1 cellular context compared by ENCODE assay signal in the genomic region with DNA sequence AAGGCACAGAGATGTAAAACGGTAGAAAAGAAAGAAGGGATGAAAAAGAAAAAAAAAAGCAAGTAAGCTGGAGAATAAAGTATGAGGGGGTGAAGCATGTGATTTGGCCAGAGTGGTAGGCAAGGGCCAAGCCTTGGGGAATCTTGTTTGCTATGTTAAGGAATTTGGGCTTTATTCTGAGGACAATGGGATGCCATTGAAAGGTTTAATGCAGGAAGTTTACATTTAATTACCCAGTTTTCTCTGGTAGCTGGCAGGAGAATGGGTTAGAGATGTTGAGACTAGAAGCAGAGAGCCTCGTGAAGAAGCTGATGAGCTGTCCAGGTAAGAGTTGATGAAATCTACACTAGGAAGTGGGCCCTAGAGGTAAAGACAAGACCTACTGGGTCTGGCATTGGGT.
TF ChIP-seq lines count a peak whose summit lies in the region.

No MANE protein-coding gene starts in this region.

TF ChIP-seq in GM23338, 12 proteins besides CTCF, POLR2A, EP300 and RAD21:
- TF ChIP-seq, protein P1, sequence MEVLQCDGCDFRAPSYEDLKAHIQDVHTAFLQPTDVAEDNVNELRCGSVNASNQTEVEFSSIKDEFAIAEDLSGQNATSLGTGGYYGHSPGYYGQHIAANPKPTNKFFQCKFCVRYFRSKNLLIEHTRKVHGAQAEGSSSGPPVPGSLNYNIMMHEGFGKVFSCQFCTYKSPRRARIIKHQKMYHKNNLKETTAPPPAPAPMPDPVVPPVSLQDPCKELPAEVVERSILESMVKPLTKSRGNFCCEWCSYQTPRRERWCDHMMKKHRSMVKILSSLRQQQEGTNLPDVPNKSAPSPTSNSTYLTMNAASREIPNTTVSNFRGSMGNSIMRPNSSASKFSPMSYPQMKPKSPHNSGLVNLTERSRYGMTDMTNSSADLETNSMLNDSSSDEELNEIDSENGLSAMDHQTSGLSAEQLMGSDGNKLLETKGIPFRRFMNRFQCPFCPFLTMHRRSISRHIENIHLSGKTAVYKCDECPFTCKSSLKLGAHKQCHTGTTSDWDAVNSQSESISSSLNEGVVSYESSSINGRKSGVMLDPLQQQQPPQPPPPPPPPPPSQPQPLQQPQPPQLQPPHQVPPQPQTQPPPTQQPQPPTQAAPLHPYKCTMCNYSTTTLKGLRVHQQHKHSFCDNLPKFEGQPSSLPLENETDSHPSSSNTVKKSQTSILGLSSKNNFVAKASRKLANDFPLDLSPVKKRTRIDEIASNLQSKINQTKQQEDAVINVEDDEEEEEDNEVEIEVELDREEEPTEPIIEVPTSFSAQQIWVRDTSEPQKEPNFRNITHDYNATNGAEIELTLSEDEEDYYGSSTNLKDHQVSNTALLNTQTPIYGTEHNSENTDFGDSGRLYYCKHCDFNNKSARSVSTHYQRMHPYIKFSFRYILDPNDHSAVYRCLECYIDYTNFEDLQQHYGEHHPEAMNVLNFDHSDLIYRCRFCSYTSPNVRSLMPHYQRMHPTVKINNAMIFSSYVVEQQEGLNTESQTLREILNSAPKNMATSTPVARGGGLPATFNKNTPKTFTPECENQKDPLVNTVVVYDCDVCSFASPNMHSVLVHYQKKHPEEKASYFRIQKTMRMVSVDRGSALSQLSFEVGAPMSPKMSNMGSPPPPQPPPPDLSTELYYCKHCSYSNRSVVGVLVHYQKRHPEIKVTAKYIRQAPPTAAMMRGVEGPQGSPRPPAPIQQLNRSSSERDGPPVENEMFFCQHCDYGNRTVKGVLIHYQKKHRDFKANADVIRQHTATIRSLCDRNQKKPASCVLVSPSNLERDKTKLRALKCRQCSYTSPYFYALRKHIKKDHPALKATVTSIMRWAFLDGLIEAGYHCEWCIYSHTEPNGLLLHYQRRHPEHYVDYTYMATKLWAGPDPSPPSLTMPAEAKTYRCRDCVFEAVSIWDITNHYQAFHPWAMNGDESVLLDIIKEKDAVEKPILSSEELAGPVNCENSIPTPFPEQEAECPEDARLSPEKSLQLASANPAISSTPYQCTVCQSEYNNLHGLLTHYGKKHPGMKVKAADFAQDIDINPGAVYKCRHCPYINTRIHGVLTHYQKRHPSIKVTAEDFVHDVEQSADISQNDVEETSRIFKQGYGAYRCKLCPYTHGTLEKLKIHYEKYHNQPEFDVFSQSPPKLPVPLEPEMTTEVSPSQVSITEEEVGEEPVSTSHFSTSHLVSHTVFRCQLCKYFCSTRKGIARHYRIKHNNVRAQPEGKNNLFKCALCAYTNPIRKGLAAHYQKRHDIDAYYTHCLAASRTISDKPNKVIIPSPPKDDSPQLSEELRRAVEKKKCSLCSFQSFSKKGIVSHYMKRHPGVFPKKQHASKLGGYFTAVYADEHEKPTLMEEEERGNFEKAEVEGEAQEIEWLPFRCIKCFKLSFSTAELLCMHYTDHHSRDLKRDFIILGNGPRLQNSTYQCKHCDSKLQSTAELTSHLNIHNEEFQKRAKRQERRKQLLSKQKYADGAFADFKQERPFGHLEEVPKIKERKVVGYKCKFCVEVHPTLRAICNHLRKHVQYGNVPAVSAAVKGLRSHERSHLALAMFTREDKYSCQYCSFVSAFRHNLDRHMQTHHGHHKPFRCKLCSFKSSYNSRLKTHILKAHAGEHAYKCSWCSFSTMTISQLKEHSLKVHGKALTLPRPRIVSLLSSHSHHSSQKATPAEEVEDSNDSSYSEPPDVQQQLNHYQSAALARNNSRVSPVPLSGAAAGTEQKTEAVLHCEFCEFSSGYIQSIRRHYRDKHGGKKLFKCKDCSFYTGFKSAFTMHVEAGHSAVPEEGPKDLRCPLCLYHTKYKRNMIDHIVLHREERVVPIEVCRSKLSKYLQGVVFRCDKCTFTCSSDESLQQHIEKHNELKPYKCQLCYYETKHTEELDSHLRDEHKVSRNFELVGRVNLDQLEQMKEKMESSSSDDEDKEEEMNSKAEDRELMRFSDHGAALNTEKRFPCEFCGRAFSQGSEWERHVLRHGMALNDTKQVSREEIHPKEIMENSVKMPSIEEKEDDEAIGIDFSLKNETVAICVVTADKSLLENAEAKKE (CRISPR knock-in tag; IDR thresholded peaks at IDR 0.05): peak; percentile 88; the same call in 1 of the 2 replicates
- TF ChIP-seq POLR2AphosphoS5 (IDR thresholded peaks at IDR 0.05; ENCODE audit: low read depth): no peak
- TF ChIP-seq NANOG (IDR thresholded peaks at IDR 0.05; ENCODE audit: borderline replicate concordance): peak; percentile 50; the same call in 1 of the 2 replicates
- TF ChIP-seq EZH2phosphoT487 (IDR thresholded peaks at IDR 0.05; ENCODE audit: unreplicated experiment): no peak
